Comparison of ENCODE assay signal across 23 cellular contexts in the genomic region with DNA sequence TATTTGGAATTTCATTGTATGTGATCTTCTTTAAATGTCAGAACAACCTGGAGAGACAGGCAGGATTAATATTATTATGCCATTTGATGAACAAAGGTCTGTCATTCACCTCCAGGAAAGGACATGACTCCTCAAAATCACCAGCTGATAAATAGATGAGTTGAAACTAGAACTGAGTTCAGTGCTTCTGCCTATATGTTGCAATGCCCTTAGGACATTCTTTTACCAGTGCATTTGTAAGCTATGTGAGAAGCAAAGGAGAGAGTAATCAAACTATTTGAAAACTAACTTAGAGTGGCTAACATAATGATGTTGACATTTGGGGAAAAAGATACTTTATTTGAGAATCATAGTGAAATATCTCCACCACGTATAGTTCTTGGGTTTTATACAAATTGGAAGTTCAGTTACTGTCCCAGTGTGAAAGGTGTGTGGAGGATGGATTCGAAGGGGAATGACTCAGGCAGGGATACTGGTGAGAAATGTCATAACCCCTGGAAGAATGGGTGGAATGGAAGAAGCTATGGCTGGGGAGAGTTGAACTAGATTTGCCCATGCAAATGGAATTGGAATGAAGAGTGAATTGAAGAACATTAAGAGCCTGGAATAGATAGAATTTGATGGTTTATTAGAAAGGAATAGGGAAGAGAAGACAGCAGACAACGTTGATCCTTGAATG. TPM values are rescaled to one million over a fixed set of nuclear protein-coding genes. Genes with fewer than 3 reads are reported as not detected.
"Had no signal": no experiment of that assay in that cellular context is flagged by ENCODE, and none has a peak within 500 bp of the region (broad histone marks: within the 10 kb centered on the region; RNA-seq: fewer than 3 reads in every experiment).

No MANE protein-coding gene starts in this region.

- H3K9me3 Mint-ChIP-seq: activated B cell treated with CpG ODN at 0.5 μM for 24 hours; activated CD4-positive, alpha-beta memory T cell treated with anti-CD3 and anti-CD28 coated beads, Interleukin-2, amount 10 ng/mL, durations not matched to agents 7 days and 5 days; activated CD4-positive, alpha-beta T cell treated with anti-CD3 and anti-CD28 coated beads, Interleukin-2, amount 10 ng/mL, durations not matched to agents 7 days and 5 days; activated naive CD4-positive, alpha-beta T cell treated with anti-CD3 and anti-CD28 coated beads, Interleukin-2, amount 10 ng/mL, durations not matched to agents 7 days and 5 days; activated naive CD8-positive, alpha-beta T cell treated with anti-CD3 and anti-CD28 coated beads for 36 hours; activated T-cell treated with anti-CD3 and anti-CD28 coated beads, Interleukin-2, amount 50 U/mL, for 72 hours; activated T-helper 2 cell treated with anti-CD3 and anti-CD28 coated beads, Interferon-gamma antibody, Interleukin-2, Interleukin-4, amounts not matched to agents 10 μg/mL and 5 μg/mL and 100 μg/mL, durations not matched to agents 14 hours and 24 hours and 36 hours; T-helper 1 cell treated with Interleukin-12 subunit alpha and Interleukin-12 subunit beta and Interleukin-4 antibody, amounts not matched to agents 30 μg/mL and 1 μg/mL, for 36 hours had no signal

- FAIRE-seq: RCC 7860, TTC549 had no signal

- H3K4me3 Mint-ChIP-seq: activated B cell treated with CpG ODN at 0.5 μM for 24 hours; activated CD4-positive, alpha-beta memory T cell treated with anti-CD3 and anti-CD28 coated beads, Interleukin-2, amount 10 ng/mL, durations not matched to agents 7 days and 5 days; activated CD4-positive, alpha-beta T cell treated with anti-CD3 and anti-CD28 coated beads, Interleukin-2, amount 10 ng/mL, durations not matched to agents 7 days and 5 days; activated naive CD4-positive, alpha-beta T cell treated with anti-CD3 and anti-CD28 coated beads, Interleukin-2, amount 10 ng/mL, durations not matched to agents 7 days and 5 days; activated naive CD8-positive, alpha-beta T cell treated with anti-CD3 and anti-CD28 coated beads for 36 hours; activated T-cell treated with anti-CD3 and anti-CD28 coated beads, Interleukin-2, amount 50 U/mL, for 72 hours; T-helper 1 cell treated with Interleukin-12 subunit alpha and Interleukin-12 subunit beta and Interleukin-4 antibody, amounts not matched to agents 30 μg/mL and 1 μg/mL, for 36 hours had no signal

- H3K4me3 ChIP-seq: MG63 had no signal

- H3K4me1 Mint-ChIP-seq: activated B cell treated with CpG ODN at 0.5 μM for 24 hours; activated CD4-positive, alpha-beta memory T cell treated with anti-CD3 and anti-CD28 coated beads, Interleukin-2, amount 10 ng/mL, durations not matched to agents 7 days and 5 days; activated CD4-positive, alpha-beta T cell treated with anti-CD3 and anti-CD28 coated beads, Interleukin-2, amount 10 ng/mL, durations not matched to agents 7 days and 5 days; activated naive CD4-positive, alpha-beta T cell treated with anti-CD3 and anti-CD28 coated beads, Interleukin-2, amount 10 ng/mL, durations not matched to agents 7 days and 5 days; activated naive CD8-positive, alpha-beta T cell treated with anti-CD3 and anti-CD28 coated beads for 36 hours had no signal

- H3K27me3 Mint-ChIP-seq: activated B cell treated with CpG ODN at 0.5 μM for 24 hours; activated CD4-positive, alpha-beta memory T cell treated with anti-CD3 and anti-CD28 coated beads, Interleukin-2, amount 10 ng/mL, durations not matched to agents 7 days and 5 days; activated CD4-positive, alpha-beta T cell treated with anti-CD3 and anti-CD28 coated beads, Interleukin-2, amount 10 ng/mL, durations not matched to agents 7 days and 5 days; activated naive CD4-positive, alpha-beta T cell treated with anti-CD3 and anti-CD28 coated beads, Interleukin-2, amount 10 ng/mL, durations not matched to agents 7 days and 5 days had no signal

- H3K4me2 ChIP-seq: KMS-11 had no signal

- DNase-seq: activated B cell treated with CpG ODN at 0.5 μM for 24 hours; activated CD4-positive, alpha-beta memory T cell treated with anti-CD3 and anti-CD28 coated beads, Interleukin-2, amount 10 ng/mL, durations not matched to agents 7 days and 5 days; activated CD4-positive, alpha-beta T cell treated with anti-CD3 and anti-CD28 coated beads, Interleukin-2, amount 10 ng/mL, durations not matched to agents 7 days and 5 days; activated gamma-delta T cell treated with Interleukin-2 at 50 U/mL for 16 hours; activated naive CD4-positive, alpha-beta T cell treated with anti-CD3 and anti-CD28 coated beads, Interleukin-2, amount 10 ng/mL, durations not matched to agents 7 days and 5 days; activated naive CD8-positive, alpha-beta T cell treated with anti-CD3 and anti-CD28 coated beads for 36 hours; activated T-cell treated with anti-CD3 and anti-CD28 coated beads for 4 hours; activated T-cell treated with anti-CD3 and anti-CD28 coated beads, Interleukin-2, amount 50 U/mL, for 72 hours; MG63; MV-4-11; NCI-H1092 treated with DMSO at 0.1 percent for 48 hours; NCI-H1417 treated with DMSO at 0.1 percent for 48 hours; NCI-H1694; NCI-H2029 treated with DMSO at 0.1 percent for 48 hours; NCI-H510A treated with DMSO at 0.1 percent for 48 hours; NCI-H69; SHP77 treated with DMSO at 0.1 percent for 48 hours had no signal

- H3K9ac ChIP-seq: KMS-11 had no signal

- H3K9me3 ChIP-seq: MG63 had no signal

- H3K36me3 ChIP-seq: MG63 had no signal

- H3K27ac Mint-ChIP-seq: activated B cell treated with CpG ODN at 0.5 μM for 24 hours; activated CD4-positive, alpha-beta memory T cell treated with anti-CD3 and anti-CD28 coated beads, Interleukin-2, amount 10 ng/mL, durations not matched to agents 7 days and 5 days; activated CD4-positive, alpha-beta T cell treated with anti-CD3 and anti-CD28 coated beads, Interleukin-2, amount 10 ng/mL, durations not matched to agents 7 days and 5 days; activated naive CD4-positive, alpha-beta T cell treated with anti-CD3 and anti-CD28 coated beads, Interleukin-2, amount 10 ng/mL, durations not matched to agents 7 days and 5 days; activated naive CD8-positive, alpha-beta T cell treated with anti-CD3 and anti-CD28 coated beads for 36 hours; activated T-cell treated with anti-CD3 and anti-CD28 coated beads, Interleukin-2, amount 50 U/mL, for 72 hours; activated T-helper 2 cell treated with anti-CD3 and anti-CD28 coated beads, Interferon-gamma antibody, Interleukin-2, Interleukin-4, amounts not matched to agents 10 μg/mL and 5 μg/mL and 100 μg/mL, durations not matched to agents 14 hours and 24 hours and 36 hours; T-helper 1 cell treated with Interleukin-12 subunit alpha and Interleukin-12 subunit beta and Interleukin-4 antibody, amounts not matched to agents 30 μg/mL and 1 μg/mL, for 36 hours had no signal

- H3K36me3 Mint-ChIP-seq: activated naive CD4-positive, alpha-beta T cell treated with anti-CD3 and anti-CD28 coated beads, Interleukin-2, amount 10 ng/mL, durations not matched to agents 7 days and 5 days; activated naive CD8-positive, alpha-beta T cell treated with anti-CD3 and anti-CD28 coated beads for 36 hours had no signal

- H3K27ac ChIP-seq: KMS-11 had no signal

RNA-seq across cellular contexts. Expression of a gene that starts 21.5 kb away (rescaled TPM):
- total RNA-seq: activated CD8-positive, alpha-beta memory T cell treated with anti-CD3 and anti-CD28 coated beads for 36 hours had no signal
